ENCODE assay signal across 8 cellular contexts in the genomic region with DNA sequence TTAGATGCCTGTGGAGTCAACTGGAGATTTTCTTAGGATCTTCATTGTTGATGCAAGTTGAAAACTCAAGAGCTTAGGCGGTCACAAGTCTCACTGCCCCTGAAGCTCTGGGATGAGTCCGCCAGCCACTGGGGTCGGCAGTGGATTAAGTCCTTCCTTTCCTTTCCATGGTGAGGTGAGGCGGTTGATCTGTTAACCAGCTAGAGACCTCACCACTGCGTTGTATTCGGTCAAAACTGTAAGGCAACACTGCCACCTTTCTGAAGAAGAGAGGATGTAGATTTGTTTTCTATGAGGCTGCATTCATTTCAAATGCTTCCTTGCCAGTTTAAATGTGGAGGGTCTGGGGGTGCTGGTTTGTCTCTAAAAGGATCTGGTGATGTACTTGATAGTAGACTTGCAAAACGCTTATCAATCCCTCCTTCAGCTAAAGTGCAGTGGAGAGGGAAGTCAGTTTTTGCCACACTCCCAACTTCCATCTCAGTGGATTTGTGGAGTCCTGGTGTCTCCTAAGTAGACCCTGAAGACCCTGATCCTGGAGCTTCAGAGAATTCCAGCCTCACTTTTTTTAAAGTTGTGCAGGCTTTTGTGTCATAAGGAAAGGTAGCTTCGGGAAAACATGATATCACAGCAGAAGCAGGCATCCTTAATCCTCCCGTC. TPM values are rescaled to one million over a fixed set of nuclear protein-coding genes. Genes with fewer than 3 reads are reported as not detected.
DNase-seq lines count a peak whose midpoint lies in the region; ATAC-seq and TF ChIP-seq lines count a peak whose summit lies in the region.

No MANE protein-coding gene starts in this region.

- no peaks in the 10 kb centered on the region for H3K9me3 Mint-ChIP-seq in progenitor cell of endocrine pancreas (ENCODE audit: low read depth)

- H3K4me1 Mint-ChIP-seq in progenitor cell of endocrine pancreas (ENCODE audit: low read depth), result peaks cover 13% of the 10 kb centered on the region

- no peak overlapping the region for H3K27ac ChIP-seq in foreskin keratinocyte

- H3K27me3 Mint-ChIP-seq in progenitor cell of endocrine pancreas, result peaks cover 34% of the 10 kb centered on the region

- no peaks in the 10 kb centered on the region for H3K4me1 ChIP-seq in foreskin keratinocyte

- ATAC-seq in foreskin keratinocyte (peak; percentile 62), GM21367 (IDR thresholded peaks at IDR 0.05; ENCODE audit: unreplicated experiment) (no peak)

- H3K36me3 Mint-ChIP-seq in progenitor cell of endocrine pancreas (ENCODE audit: insufficient read depth), result no peaks in the 10 kb centered on the region

- H3K4me3 Mint-ChIP-seq in progenitor cell of endocrine pancreas (ENCODE audit: low read depth), result peak overlapping the region; percentile 79

- peaks cover 35% of the 10 kb centered on the region for H3K27me3 ChIP-seq in foreskin keratinocyte

- TF ChIP-seq CTCF in foreskin keratinocyte (conservative IDR thresholded peaks at IDR 0.05) (peak; percentile 78), progenitor cell of endocrine pancreas (IDR thresholded peaks at IDR 0.05; ENCODE audit: unreplicated experiment) (peak; percentile 63)

- DNase-seq in DMS 273 (lab: John Stamatoyannopoulos, UW; ENCODE audit: unreplicated experiment) (peak; percentile 85), DMS 273 treated with DMSO at 0.1 percent for 48 hours (lab: John Stamatoyannopoulos, UW) (no peak), RPMI7951 (ENCODE audit: low read depth) (peak; percentile 50), foreskin keratinocyte (peak; percentile 30 to 61), progenitor cell of endocrine pancreas (ENCODE audit: low spot score, unreplicated experiment) (peak; percentile 20), DMS79 (lab: John Stamatoyannopoulos, UW) (no peak), NCI-H146 treated with DMSO at 0.1 percent for 48 hours (lab: John Stamatoyannopoulos, UW; ENCODE audit: unreplicated experiment) (no peak)

- H3K27ac Mint-ChIP-seq in progenitor cell of endocrine pancreas, result no peak overlapping the region

RNA-seq across cellular contexts. Expression of a gene that starts 1.7 kb away (rescaled TPM):
- total RNA-seq in RPMI7951 (2014; rRNA removed; shearing (Covaris generic)), result not detected in 2 replicates
- total RNA-seq in foreskin keratinocyte (0.07 TPM in 1 of 2 replicates, not detected in the other), progenitor cell of endocrine pancreas (11.6 and 19.2 TPM in 2 replicates)
- polyA plus RNA-seq in foreskin keratinocyte, result under 0.01 TPM in 1 of 2 replicates, not detected in the other

Comparison
In these comparisons a context has a peak if more than half of its experiments do, and no peak if none do; other contexts are left out.
1. DNase-seq: peak in DMS 273 (single experiment), RPMI7951 (single experiment), foreskin keratinocyte (2 of 2) and progenitor cell of endocrine pancreas (single experiment); none in DMS 273 treated with DMSO at 0.1 percent for 48 hours (single experiment), DMS79 (single experiment) and NCI-H146 treated with DMSO at 0.1 percent for 48 hours (single experiment).
2. RNA of a gene that starts 1.7 kb away (total RNA-seq): 11.6 to 19.2 TPM in progenitor cell of endocrine pancreas; not detected in RPMI7951 and 0.07 TPM in foreskin keratinocyte; every median in the first group is over 10 times any median in the second.